1 cellular context compared by ENCODE assay signal in the genomic region with DNA sequence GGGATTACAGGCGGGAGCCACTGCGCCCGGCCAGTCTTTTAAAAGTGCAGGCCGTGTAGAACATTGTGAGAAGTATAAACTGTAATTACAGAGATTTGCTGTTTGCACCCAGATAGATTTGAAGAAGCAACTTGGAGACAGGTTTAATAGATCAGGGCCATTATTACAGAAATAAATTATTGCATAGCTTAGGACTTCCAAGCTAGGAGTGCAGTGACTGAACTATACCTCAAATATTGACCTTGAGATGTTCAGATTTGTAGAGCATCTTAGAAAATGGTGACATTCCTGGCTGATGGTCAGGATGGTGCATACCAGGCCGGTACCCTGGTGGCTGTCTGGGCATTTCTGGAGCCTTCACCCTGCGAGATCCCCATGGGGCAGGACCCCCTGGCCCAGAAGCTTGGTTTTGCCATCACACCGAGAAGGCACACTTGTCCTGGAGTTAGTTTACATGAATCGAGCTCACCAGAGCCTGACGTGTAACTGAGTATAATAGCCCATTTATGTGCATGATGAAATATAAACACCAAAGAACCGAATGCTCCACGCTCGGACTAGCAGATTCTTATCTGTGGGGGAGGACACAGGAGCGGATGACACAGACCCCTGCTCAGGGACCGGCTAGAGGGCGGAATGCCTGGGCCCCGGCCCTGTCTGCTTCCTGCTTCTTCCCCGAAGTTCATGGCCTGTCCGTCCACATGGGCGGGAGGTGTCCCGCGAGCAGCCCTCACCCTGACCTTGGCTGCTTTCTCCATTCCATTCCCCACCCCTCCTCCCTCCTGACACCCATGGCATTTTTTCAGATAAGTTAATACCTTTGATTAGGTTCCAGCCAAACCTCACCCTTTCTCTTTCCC.
TF ChIP-seq lines count a peak whose summit lies in the region.

No MANE protein-coding gene starts in this region.

TF ChIP-seq in IMR-90, 13 proteins besides CTCF, POLR2A, EP300 and RAD21 (continued from another document):
- TF ChIP-seq RCOR1 (IDR thresholded peaks at IDR 0.05; ENCODE audit: insufficient replicate concordance, low read length) (peak; percentile 85), RFX5 (IDR thresholded peaks at IDR 0.05; ENCODE audit: low read depth, low read length) (no peak), SMC3 (IDR thresholded peaks at IDR 0.05; ENCODE audit: low read depth, low read length) (no peak), MAFK (IDR thresholded peaks at IDR 0.05; ENCODE audit: low read depth, low read length) (0 out of 2 replicates have a peak, but pooled peaks have one; percentile 19), FOS (IDR thresholded peaks at IDR 0.05; ENCODE audit: low read depth, low read length) (peak; percentile 39; the same call in 1 of the 2 replicates), CEBPB (IDR thresholded peaks at IDR 0.05; ENCODE audit: low read depth, low read length) (peak; percentile 82), CHD1 (IDR thresholded peaks at IDR 0.05; ENCODE audit: low read depth, low read length) (no peak), NFE2L2 (IDR thresholded peaks at IDR 0.05; ENCODE audit: low read depth, low read length) (no peak), MAZ (IDR thresholded peaks at IDR 0.05; ENCODE audit: borderline replicate concordance, low read depth, low read length) (peak; percentile 58; the same call in 1 of the 2 replicates)
- TF ChIP-seq, protein P1, sequence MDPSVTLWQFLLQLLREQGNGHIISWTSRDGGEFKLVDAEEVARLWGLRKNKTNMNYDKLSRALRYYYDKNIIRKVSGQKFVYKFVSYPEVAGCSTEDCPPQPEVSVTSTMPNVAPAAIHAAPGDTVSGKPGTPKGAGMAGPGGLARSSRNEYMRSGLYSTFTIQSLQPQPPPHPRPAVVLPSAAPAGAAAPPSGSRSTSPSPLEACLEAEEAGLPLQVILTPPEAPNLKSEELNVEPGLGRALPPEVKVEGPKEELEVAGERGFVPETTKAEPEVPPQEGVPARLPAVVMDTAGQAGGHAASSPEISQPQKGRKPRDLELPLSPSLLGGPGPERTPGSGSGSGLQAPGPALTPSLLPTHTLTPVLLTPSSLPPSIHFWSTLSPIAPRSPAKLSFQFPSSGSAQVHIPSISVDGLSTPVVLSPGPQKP (IDR thresholded peaks at IDR 0.05; ENCODE audit: borderline replicate concordance, low read depth, low read length), result no peak
- TF ChIP-seq, protein P2, sequence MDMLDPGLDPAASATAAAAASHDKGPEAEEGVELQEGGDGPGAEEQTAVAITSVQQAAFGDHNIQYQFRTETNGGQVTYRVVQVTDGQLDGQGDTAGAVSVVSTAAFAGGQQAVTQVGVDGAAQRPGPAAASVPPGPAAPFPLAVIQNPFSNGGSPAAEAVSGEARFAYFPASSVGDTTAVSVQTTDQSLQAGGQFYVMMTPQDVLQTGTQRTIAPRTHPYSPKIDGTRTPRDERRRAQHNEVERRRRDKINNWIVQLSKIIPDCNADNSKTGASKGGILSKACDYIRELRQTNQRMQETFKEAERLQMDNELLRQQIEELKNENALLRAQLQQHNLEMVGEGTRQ (IDR thresholded peaks at IDR 0.05; ENCODE audit: low read depth, low read length), result no peak
